ENCODE assay signal across 13 cellular contexts in the genomic region with DNA sequence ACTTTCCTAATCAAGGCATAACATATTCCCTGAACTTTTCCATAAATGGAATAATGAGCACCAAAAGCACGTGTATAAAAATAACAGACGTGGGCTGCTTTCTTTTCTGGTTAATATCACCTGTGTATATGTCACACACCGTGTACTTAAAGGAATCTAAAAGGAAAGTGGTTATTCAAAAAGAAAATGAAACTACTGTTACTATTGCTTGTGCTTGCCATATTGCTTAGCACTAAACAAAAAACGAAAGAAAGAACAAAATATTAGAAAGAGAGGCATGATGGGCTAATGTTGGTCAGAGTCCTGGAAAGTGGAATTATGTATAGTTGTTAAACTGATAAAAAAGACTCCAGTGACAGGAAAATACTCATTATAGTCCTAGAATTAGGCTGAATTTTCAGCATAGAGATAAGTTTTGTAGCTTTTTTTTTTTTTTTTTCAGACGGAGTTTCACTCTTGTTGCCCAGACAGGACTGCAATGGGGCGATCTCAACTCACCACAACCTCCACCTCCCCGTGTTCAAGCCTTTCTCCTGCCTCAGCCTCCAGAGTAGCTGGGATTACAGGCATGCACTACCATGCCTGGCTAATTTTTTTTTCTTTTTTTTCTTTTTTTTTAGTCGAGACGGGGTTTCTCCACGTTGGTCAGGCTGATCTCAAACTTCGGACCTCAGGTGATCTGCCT.
DNase-seq lines count a peak whose midpoint lies in the region; ATAC-seq and TF ChIP-seq lines count a peak whose summit lies in the region.
"Had no signal": no experiment of that assay in that cellular context is flagged by ENCODE, and none has a peak within 500 bp of the region (broad histone marks: within the 10 kb centered on the region; RNA-seq: fewer than 3 reads in every experiment).

No MANE protein-coding gene starts in this region.

- H3K14ac ChIP-seq in trophoblast cell (ENCODE audit: low read length): no peak overlapping the region

- 62 to 71% methylated on average over 11 of the region's 11 CpGs for WGBS in esophagus squamous epithelium, 2 donors
- WGBS in trophoblast cell (ENCODE audit: extremely low coverage, insufficient coverage, insufficient read length): no CpG with 5 or more reads among the region's 11 CpGs

- H4K8ac ChIP-seq in trophoblast cell (ENCODE audit: low read depth, low read length): no peak overlapping the region

- H3K27ac ChIP-seq in stomach smooth muscle (ENCODE audit: low read length) (no peak overlapping the region), esophagus squamous epithelium (no peak overlapping the region), trophoblast cell (ENCODE audit: low read depth, low read length) (no peak overlapping the region)
- H3K27ac ChIP-seq: GM23248 had no signal

- no peak overlapping the region for H2AFZ ChIP-seq in trophoblast cell (ENCODE audit: insufficient read depth, low read length, poor library complexity)
- H2AFZ ChIP-seq: GM23248 had no signal

- peak; percentile 91 for ATAC-seq in GM18870 (IDR thresholded peaks at IDR 0.05; ENCODE audit: unreplicated experiment)
- peak; percentile 88 for ATAC-seq in HG02610 (IDR thresholded peaks at IDR 0.05; ENCODE audit: unreplicated experiment)
- ATAC-seq in HG03520 (IDR thresholded peaks at IDR 0.05; ENCODE audit: unreplicated experiment): peak; percentile 65

- no peaks in the 10 kb centered on the region for H3K36me3 ChIP-seq in stomach smooth muscle (ENCODE audit: control insufficient read depth in 2 of 2, insufficient read depth in 2 of 2, low read length in 2 of 2)
- no peaks in the 10 kb centered on the region for H3K36me3 ChIP-seq in esophagus squamous epithelium
- H3K36me3 ChIP-seq in trophoblast cell (ENCODE audit: control insufficient read depth in 1 of 2, insufficient read depth in 2 of 2, low read length in 2 of 2): no peaks in the 10 kb centered on the region

- H3K79me2 ChIP-seq in trophoblast cell (ENCODE audit: control insufficient read depth, insufficient read depth, low read length, poor library complexity): no peaks in the 10 kb centered on the region

- H3K9me3 ChIP-seq in stomach smooth muscle (ENCODE audit: control insufficient read depth in 2 of 2, low read length in 2 of 2) (no peaks in the 10 kb centered on the region), esophagus squamous epithelium (no peaks in the 10 kb centered on the region), trophoblast cell (ENCODE audit: insufficient read depth, low read depth, low read length) (no peaks in the 10 kb centered on the region)

- no peak overlapping the region for H3K4ac ChIP-seq in trophoblast cell (ENCODE audit: low read depth, low read length)

- H2BK120ac ChIP-seq in trophoblast cell (ENCODE audit: insufficient read depth, low read length, poor library complexity): no peak overlapping the region

- H3K23ac ChIP-seq in trophoblast cell (ENCODE audit: low read length): no peak overlapping the region

- intact Hi-C loops in esophagus squamous epithelium (cut with DNase I): no loop called here

- H3K27me3 ChIP-seq in stomach smooth muscle (ENCODE audit: control insufficient read depth in 1 of 2, insufficient read depth in 2 of 2, low read length in 2 of 2) (no peaks in the 10 kb centered on the region), esophagus squamous epithelium (no peaks in the 10 kb centered on the region), trophoblast cell (ENCODE audit: insufficient read depth, low read length) (no peaks in the 10 kb centered on the region)

- H2AK5ac ChIP-seq in trophoblast cell (ENCODE audit: low read length): no peak overlapping the region

- TF ChIP-seq POLR2A in esophagus squamous epithelium (IDR thresholded peaks at IDR 0.05): no peak

- H4K12ac ChIP-seq in trophoblast cell (ENCODE audit: low read depth, low read length): no peak overlapping the region

- no peaks in the 10 kb centered on the region for H3K79me1 ChIP-seq in trophoblast cell (ENCODE audit: low read length)

- no peak overlapping the region for H4K91ac ChIP-seq in trophoblast cell (ENCODE audit: low read depth, low read length)

- H2BK12ac ChIP-seq in trophoblast cell (ENCODE audit: low read length): no peak overlapping the region

- no peak for DNase-seq in esophagus squamous epithelium (lab: John Stamatoyannopoulos, UW)
- no peak for DNase-seq in stimulated activated CD4-positive, alpha-beta T cell treated with anti-CD3 and anti-CD28 coated beads, Interleukin-4, amount 100 ng/mL, for 24 hours
- DNase-seq in trophoblast cell: no peak
- DNase-seq: activated naive CD4-positive, alpha-beta T cell treated with anti-CD3 and anti-CD28 coated beads, Interleukin-2, amount 50 U/mL, for 16 hours; GM23248; MV-4-11; NCI-H510A; nephron progenitor cell; Right ventricle myocardium superior had no signal

- H2BK5ac ChIP-seq in trophoblast cell (ENCODE audit: low read depth, low read length, poor library complexity): no peak overlapping the region

- TF ChIP-seq CTCF in esophagus squamous epithelium (IDR thresholded peaks at IDR 0.05): no peak

- H3K4me2 ChIP-seq in trophoblast cell (ENCODE audit: low read length): no peak overlapping the region

- H3K4me3 ChIP-seq in stomach smooth muscle (ENCODE audit: low read length in 2 of 2): peak overlapping the region; percentile 54 to 60
- H3K4me3 ChIP-seq in esophagus squamous epithelium: no peak overlapping the region
- no peak overlapping the region for H3K4me3 ChIP-seq in trophoblast cell (ENCODE audit: low read depth, low read length)
- H3K4me3 ChIP-seq: GM23248 had no signal

- no peak overlapping the region for H3K18ac ChIP-seq in trophoblast cell (ENCODE audit: low read length)

- H3K9ac ChIP-seq in stomach smooth muscle (ENCODE audit: low read length in 2 of 2): no peak overlapping the region
- H3K9ac ChIP-seq in trophoblast cell (ENCODE audit: low read length): no peak overlapping the region
- H3K9ac ChIP-seq: GM23248 had no signal

- H3K4me1 ChIP-seq in stomach smooth muscle (ENCODE audit: control insufficient read depth, insufficient read depth, low read length) (no peaks in the 10 kb centered on the region), esophagus squamous epithelium (no peaks in the 10 kb centered on the region), trophoblast cell (ENCODE audit: control insufficient read depth in 1 of 2, insufficient read depth in 2 of 2, low read length in 2 of 2) (no peaks in the 10 kb centered on the region)

Comparison
In these comparisons a context has a peak if more than half of its experiments do, and no peak if none do; other contexts are left out.
1. H3K4me3 ChIP-seq: peak in stomach smooth muscle (2 of 2); none in esophagus squamous epithelium (0 of 4) and trophoblast cell (single experiment).
2. Peak in every context shown above with its lines, with median percentiles within 50 percentile points of each other: ATAC-seq.